In the genomic region with DNA sequence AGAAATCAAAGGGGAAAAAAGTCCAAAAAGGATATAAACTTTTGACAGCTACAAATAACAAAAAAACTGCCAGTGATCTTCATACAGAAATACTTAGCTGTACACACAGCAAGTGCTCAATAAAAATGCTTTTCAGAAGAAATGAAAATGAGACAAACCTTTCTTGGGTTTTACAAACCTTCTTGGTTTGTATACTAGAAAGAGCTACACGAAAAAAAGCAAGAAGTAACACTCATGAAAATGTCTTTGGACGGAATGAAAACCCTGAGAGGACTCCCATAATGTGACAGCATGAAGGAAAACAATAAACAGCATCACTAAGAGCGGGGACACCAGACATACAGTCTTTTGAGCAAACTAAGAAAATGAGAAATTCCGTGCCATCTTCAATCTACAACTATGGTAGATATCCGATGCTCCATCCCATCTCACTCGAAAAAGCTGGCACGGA, we compare ENCODE assay signal across 8 cellular contexts. TPM values are rescaled to one million over a fixed set of nuclear protein-coding genes. Genes with fewer than 3 reads are reported as not detected.
DNase-seq lines count a peak whose midpoint lies in the region; TF ChIP-seq lines count a peak whose summit lies in the region.

No MANE protein-coding gene starts in this region.

- intact Hi-C loops in vagina (cut with DNase I): no loop called here

- WGBS in mesendoderm (ENCODE audit: extremely low coverage, insufficient coverage, low lambda C conversion rate): no CpG with 5 or more reads among the region's 7 CpGs

- no peaks in the 10 kb centered on the region for H3K9me3 ChIP-seq in CD8-positive, alpha-beta memory T cell (ENCODE audit: low read length)
- H3K9me3 ChIP-seq in MG63 (no peaks in the 10 kb centered on the region), vagina (no peaks in the 10 kb centered on the region)

- peaks cover 2% of the 10 kb centered on the region for H3K79me1 ChIP-seq in mesendoderm (ENCODE audit: low read length)

- TF ChIP-seq POLR2A in vagina (IDR thresholded peaks at IDR 0.05): no peak

- no peak overlapping the region for H4K5ac ChIP-seq in mesendoderm (ENCODE audit: low read length)

- H3K79me2 ChIP-seq in mesendoderm (ENCODE audit: control insufficient read depth, insufficient read depth, low read length): peaks cover 28% of the 10 kb centered on the region

- H3K36me3 ChIP-seq in CD8-positive, alpha-beta memory T cell (ENCODE audit: insufficient read depth, low read length): no peaks in the 10 kb centered on the region
- H3K36me3 ChIP-seq in MG63: peaks cover 12% of the 10 kb centered on the region
- H3K36me3 ChIP-seq in mesendoderm (ENCODE audit: control insufficient read depth, insufficient read depth, low read length): no peaks in the 10 kb centered on the region
- no peaks in the 10 kb centered on the region for H3K36me3 ChIP-seq in vagina

- no peak overlapping the region for H2BK15ac ChIP-seq in mesendoderm (replicated peaks; ENCODE audit: low read depth)

- H3K4me1 Mint-ChIP-seq in CD8-positive, alpha-beta memory T cell: peaks cover 30 to 55% (median 44%) of the 10 kb centered on the region in 3 donors

- POLR2A ChIA-PET in CD8-positive, alpha-beta memory T cell (lab: Charles Lee): interaction anchor here (1.0 kb wide), 1 partner anchor 1525 kb away, joined by 3 read pairs; no protein-coding TSS in a partner anchor

- peak overlapping the region; percentile 77 for H3K27ac ChIP-seq in CD8-positive, alpha-beta memory T cell (ENCODE audit: low read depth, low read length)
- H3K27ac ChIP-seq in mesendoderm (ENCODE audit: low read depth, low read length): peak overlapping the region; percentile 92
- peak overlapping the region; percentile 93 for H3K27ac ChIP-seq in vagina

- no peaks in the 10 kb centered on the region for H3K27me3 ChIP-seq in CD8-positive, alpha-beta memory T cell (ENCODE audit: insufficient read depth, low read length, poor library complexity, severe bottlenecking)
- no peaks in the 10 kb centered on the region for H3K27me3 ChIP-seq in MG63
- H3K27me3 ChIP-seq in mesendoderm (ENCODE audit: insufficient read depth, low read length, poor library complexity): no peaks in the 10 kb centered on the region
- H3K27me3 ChIP-seq in vagina: no peaks in the 10 kb centered on the region

- H3K36me3 Mint-ChIP-seq in CD8-positive, alpha-beta memory T cell: peaks cover 0 to 13% (median 0%) of the 10 kb centered on the region in 3 donors

- peak overlapping the region; percentile 38 for H3K4me3 ChIP-seq in CD8-positive, alpha-beta memory T cell (ENCODE audit: low read length)
- H3K4me3 ChIP-seq in MG63 (peak overlapping the region; percentile 95), cardiac fibroblast (replicated peaks in 1 of 2; ENCODE audit: low read depth in 2 of 2, low read length in 2 of 2) (peak overlapping the region; percentile 89 to 94), mesendoderm (ENCODE audit: low read length) (peak overlapping the region; percentile 77), vagina (peak overlapping the region; percentile 76 to 87)

- no peak for DNase-seq in CD8-positive, alpha-beta memory T cell
- DNase-seq in MG63: no peak
- peak in 1 of 2 donors; percentile 17 for DNase-seq in cardiac fibroblast (ENCODE audit: low read depth in 2 of 2)
- no peak for DNase-seq in mesendoderm
- no peak for DNase-seq in vagina (ENCODE audit: extremely low spot score in 2 of 2)
- DNase-seq in NCI-H146 treated with DMSO at 0.1 percent for 48 hours (lab: John Stamatoyannopoulos, UW; ENCODE audit: unreplicated experiment): no peak
- DNase-seq in NCI-H226: no peak
- no peak for DNase-seq in activated CD4-positive, alpha-beta T cell treated with anti-CD3 and anti-CD28 coated beads, Interleukin-2, amount 50 U/mL, for 1 hour

- H3K27me3 Mint-ChIP-seq in CD8-positive, alpha-beta memory T cell: peaks cover 0 to 1% of the 10 kb centered on the region in 2 donors

- TF ChIP-seq CTCF in cardiac fibroblast (IDR thresholded peaks at IDR 0.05; ENCODE audit: low read depth, low read length) (no peak), vagina (IDR thresholded peaks at IDR 0.05) (no peak)

- H2BK5ac ChIP-seq in mesendoderm (ENCODE audit: low read length): no peak overlapping the region

- H3K27ac Mint-ChIP-seq in CD8-positive, alpha-beta memory T cell: peak overlapping the region; percentile 86 to 97 (median 93)

- CTCF ChIA-PET in CD8-positive, alpha-beta memory T cell (lab: Charles Lee): interaction anchor here (1.7 kb wide), 1 partner anchor 1525 kb away, joined by 4 read pairs; the partner anchor contains the start of gene SPAG16

- H3K4me2 ChIP-seq in mesendoderm (ENCODE audit: low read length): peak overlapping the region; percentile 62

- H4K8ac ChIP-seq in mesendoderm (ENCODE audit: low read depth, low read length): no peak overlapping the region

- H3K23ac ChIP-seq in mesendoderm (ENCODE audit: low read length): no peak overlapping the region

- H3K4me1 ChIP-seq in CD8-positive, alpha-beta memory T cell (ENCODE audit: insufficient read depth, low read length): peaks cover 10% of the 10 kb centered on the region
- H3K4me1 ChIP-seq in mesendoderm (ENCODE audit: control insufficient read depth, low read depth, low read length) (peaks cover 3% of the 10 kb centered on the region), vagina (peaks cover 5% of the 10 kb centered on the region)

- peak overlapping the region; percentile 89 to 96 (median 95) for H3K4me3 Mint-ChIP-seq in CD8-positive, alpha-beta memory T cell

- H3K4ac ChIP-seq in mesendoderm (ENCODE audit: low read depth, low read length): no peak overlapping the region

- H2AK5ac ChIP-seq in mesendoderm (ENCODE audit: low read length): no peak overlapping the region

- peak overlapping the region; percentile 87 for H3K9ac ChIP-seq in mesendoderm (ENCODE audit: low read length)

- H3K18ac ChIP-seq in mesendoderm (ENCODE audit: low read length): no peak overlapping the region

- H3K9me3 Mint-ChIP-seq in CD8-positive, alpha-beta memory T cell: no peaks in the 10 kb centered on the region

- no peak overlapping the region for H2BK120ac ChIP-seq in mesendoderm (ENCODE audit: low read depth, low read length)

- peak overlapping the region; percentile 91 for H3K56ac ChIP-seq in mesendoderm (ENCODE audit: low read length)

RNA-seq across cellular contexts. Expression of gene BARD1, which starts 1.0 kb away (rescaled TPM):
- total RNA-seq in CD8-positive, alpha-beta memory T cell: 10 to 100 TPM; 18.3 to 20.0 TPM
- 7.2 TPM for polyA plus RNA-seq in CD8-positive, alpha-beta memory T cell
- total RNA-seq in MG63 (2014; rRNA removed; shearing (Covaris generic); ENCODE audit: low replicate concordance): 6.2 and 8.5 TPM in 2 replicates
- 19.8 TPM for polyA plus RNA-seq in mesendoderm (2013, experiment 1 of 2)
- polyA plus RNA-seq in mesendoderm (2013, experiment 2 of 2): 18.0 TPM
- 21.6 TPM for total RNA-seq in vagina

Comparison
In these comparisons a context has a peak if more than half of its experiments do, and no peak if none do; other contexts are left out.
1. H3K4me3 ChIP-seq: peak in every context shown above with its lines; median percentile 95 in MG63; 92 in cardiac fibroblast; 82 in vagina; 77 in mesendoderm; 38 in CD8-positive, alpha-beta memory T cell.